8 cellular contexts compared by ENCODE assay signal in the genomic region with DNA sequence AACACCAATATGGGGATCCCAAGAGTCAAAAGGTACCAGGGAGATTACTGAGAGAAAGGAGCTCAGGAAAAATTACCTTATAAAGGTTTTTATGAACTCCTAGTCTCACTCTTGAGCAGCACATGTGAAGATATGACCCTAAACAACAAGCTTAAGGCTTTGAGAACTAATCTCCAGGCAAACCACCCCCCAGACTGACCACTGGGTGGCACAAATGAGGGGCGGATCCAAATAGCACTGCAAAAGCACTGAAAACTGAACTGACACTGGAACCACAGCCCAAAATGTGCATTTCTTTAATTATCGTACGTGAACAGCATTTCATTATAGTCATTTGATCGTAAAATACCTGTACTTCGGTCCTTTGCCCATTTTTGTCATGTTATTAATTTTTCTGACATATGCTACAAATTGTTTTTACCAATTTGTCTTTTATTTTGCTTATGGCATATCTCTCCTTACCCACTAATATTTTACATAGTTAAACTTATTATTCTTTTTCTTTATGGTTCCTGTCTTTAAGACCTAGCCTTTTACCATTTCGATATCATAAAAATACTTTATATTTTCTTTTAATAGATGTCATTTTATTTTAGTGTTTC. TPM values are rescaled to one million over a fixed set of nuclear protein-coding genes. Genes with fewer than 3 reads are reported as not detected.
A peak's percentile ranks its signal among the peaks of the same experiment; 100 is the strongest.
DNase-seq lines count a peak whose midpoint lies in the region; ATAC-seq, FAIRE-seq and TF ChIP-seq lines count a peak whose summit lies in the region.

No MANE protein-coding gene starts in this region.

- FAIRE-seq in HTR-8/SVneo (lab: Jason Lieb, UNC), result no peak

- peak; percentile 75 for TF ChIP-seq CTCF in VCaP (conservative IDR thresholded peaks at IDR 0.05)
- TF ChIP-seq CTCF in fibroblast of villous mesenchyme (IDR thresholded peaks at IDR 0.05; ENCODE audit: insufficient read depth, low read depth, low read length), result peak; percentile 76

- no peak overlapping the region for H3K4me3 ChIP-seq in fibroblast of villous mesenchyme (ENCODE audit: low read depth, low read length)

- H3K27ac ChIP-seq in VCaP, result no peak overlapping the region

- DNase-seq in NCI-H1417 (lab: John Stamatoyannopoulos, UW) (peak in 2 of 3 experiments; percentile 6 to 27), NCI-H1417 treated with DMSO at 0.1 percent for 48 hours (lab: John Stamatoyannopoulos, UW) (no peak), HTR-8/SVneo (ENCODE audit: insufficient read length, low spot score) (peak; percentile 14), fibroblast of villous mesenchyme (ENCODE audit: low read depth) (peak; percentile 54), putamen (ENCODE audit: low spot score) (peak; percentile 2), ureter (ENCODE audit: low spot score) (no peak)

- no peak for ATAC-seq in HG02884 (IDR thresholded peaks at IDR 0.05; ENCODE audit: unreplicated experiment)

RNA-seq across cellular contexts. Expression of a gene that starts 31.5 kb away (rescaled TPM):
- total RNA-seq in fibroblast of villous mesenchyme (43.5 and 93.7 TPM in 2 replicates), ureter (42.1 TPM)

RNA-seq across cellular contexts. Expression of a gene that starts 44.5 kb away (rescaled TPM):
- total RNA-seq in fibroblast of villous mesenchyme (22.2 and 25.5 TPM in 2 replicates), ureter (30.9 TPM)

Comparison
In these comparisons a context has a peak if more than half of its experiments do, and no peak if none do; other contexts are left out.
1. DNase-seq: peak in NCI-H1417 (2 of 3), HTR-8/SVneo (single experiment), fibroblast of villous mesenchyme (single experiment) and putamen (single experiment); none in NCI-H1417 treated with DMSO at 0.1 percent for 48 hours (single experiment) and ureter (single experiment).